In genomic region chr3:139561959-139562676, GRCh38 we compare ENCODE assay signal across 8 cellular contexts. TPM values are rescaled to one million over a fixed set of nuclear protein-coding genes. Genes with fewer than 3 reads are reported as not detected.
DNase-seq lines count a peak whose midpoint lies in the region; ATAC-seq and TF ChIP-seq lines count a peak whose summit lies in the region.

No MANE protein-coding gene starts in this region.

- H3K27ac ChIP-seq in ascending aorta: no peak overlapping the region

- TF ChIP-seq POLR2A in NB4 (IDR thresholded peaks at IDR 0.05; ENCODE audit: extremely low read depth, insufficient read length): no peak

- H3K27ac Mint-ChIP-seq in activated CD4-positive, alpha-beta memory T cell treated with anti-CD3 and anti-CD28 coated beads for 36 hours: no peak overlapping the region

- no peaks in the 10 kb centered on the region for H3K27me3 Mint-ChIP-seq in activated CD4-positive, alpha-beta memory T cell treated with anti-CD3 and anti-CD28 coated beads for 36 hours

- TF ChIP-seq CTCF in GM06990 (IDR thresholded peaks at IDR 0.05; ENCODE audit: insufficient read depth, low read length, poor library complexity, severe bottlenecking) (peak; percentile 68), NB4 (IDR thresholded peaks at IDR 0.05; ENCODE audit: low read depth, low read length) (peak; percentile 16), ascending aorta (IDR thresholded peaks at IDR 0.05) (peak; percentile 52 to 69 (median 53))

- H3K4me3 ChIP-seq in GM06990 (replicated peaks; ENCODE audit: low read depth, low read length) (no peak overlapping the region), NB4 (ENCODE audit: low read depth, low read length) (no peak overlapping the region), ascending aorta (no peak overlapping the region)

- H3K36me3 ChIP-seq in GM06990 (ENCODE audit: control insufficient read depth, insufficient read depth, low read length) (no peaks in the 10 kb centered on the region), ascending aorta (peaks cover 0 to 3% of the 10 kb centered on the region in 2 donors)

- H3K4me1 ChIP-seq in ascending aorta: no peaks in the 10 kb centered on the region

- no peaks in the 10 kb centered on the region for H3K4me1 Mint-ChIP-seq in activated CD4-positive, alpha-beta memory T cell treated with anti-CD3 and anti-CD28 coated beads for 36 hours (ENCODE audit: low read depth)

- no peak for ATAC-seq in GM19455 (IDR thresholded peaks at IDR 0.05; ENCODE audit: unreplicated experiment)

- CTCF ChIA-PET in activated CD4-positive, alpha-beta memory T cell treated with anti-CD3 and anti-CD28 coated beads for 36 hours (lab: Charles Lee): interaction anchor here (1.5 kb wide), 1 partner anchor 134 kb away, joined by 14 read pairs; no protein-coding TSS in a partner anchor

- no peaks in the 10 kb centered on the region; the same call in 1 of the 2 replicates for H3K27me3 ChIP-seq in GM06990 (replicated peaks; ENCODE audit: control insufficient read depth, insufficient read depth, low read length)
- H3K27me3 ChIP-seq in ascending aorta: no peaks in the 10 kb centered on the region

- POLR2A ChIA-PET in activated CD4-positive, alpha-beta memory T cell treated with anti-CD3 and anti-CD28 coated beads for 36 hours (lab: Charles Lee): interaction anchor here (0.6 kb wide), 1 partner anchor 1811 kb away, joined by 3 read pairs; no protein-coding TSS in a partner anchor

- intact Hi-C loops in ascending aorta (cut with DNase I): loop anchor here (1.0 to 2.0 kb wide), 2 partner anchors 41 to 135 kb away; no protein-coding TSS in a partner anchor
- intact Hi-C loops in activated CD4-positive, alpha-beta memory T cell treated with anti-CD3 and anti-CD28 coated beads for 36 hours (cut with micrococcal nuclease): loop anchor here (1.0 kb wide), 1 partner anchor 135 kb away; no protein-coding TSS in a partner anchor

- H3K9me3 ChIP-seq in ascending aorta: no peaks in the 10 kb centered on the region

- no peak overlapping the region for H3K4me3 Mint-ChIP-seq in activated CD4-positive, alpha-beta memory T cell treated with anti-CD3 and anti-CD28 coated beads for 36 hours

- H3K36me3 Mint-ChIP-seq in activated CD4-positive, alpha-beta memory T cell treated with anti-CD3 and anti-CD28 coated beads for 36 hours: no peaks in the 10 kb centered on the region

- DNase-seq in GM06990 (ENCODE audit: extremely low read depth, insufficient read length): no peak
- no peak for DNase-seq in NB4 (ENCODE audit: low read depth)
- DNase-seq in ascending aorta (ENCODE audit: low spot score in 2 of 2): no peak
- peak; percentile 83 for DNase-seq in islet precursor cell
- no peak for DNase-seq in stimulated activated CD4-positive, alpha-beta T cell treated with anti-CD3 and anti-CD28 coated beads, Interleukin-2, amount 100 ng/mL, for 24 hours
- DNase-seq in stimulated activated naive CD4-positive, alpha-beta T cell treated with Interleukin-2 at 50 U/mL for 16 hours (lab: John Stamatoyannopoulos, UW): no peak
- DNase-seq in activated CD4-positive, alpha-beta memory T cell treated with anti-CD3 and anti-CD28 coated beads for 36 hours: no peak

- H3K9me3 Mint-ChIP-seq in activated CD4-positive, alpha-beta memory T cell treated with anti-CD3 and anti-CD28 coated beads for 36 hours: no peaks in the 10 kb centered on the region

RNA-seq across cellular contexts. Expression of gene RBP1, which starts 22.6 kb away (rescaled TPM):
- total RNA-seq in ascending aorta: 2.1 TPM
- total RNA-seq in activated CD4-positive, alpha-beta memory T cell treated with anti-CD3 and anti-CD28 coated beads for 36 hours: not detected

Comparison
In these comparisons a context has a peak if more than half of its experiments do, and no peak if none do; other contexts are left out.
1. CTCF ChIP-seq: peak in every context shown above with its lines; median percentile 68 in GM06990; 53 in ascending aorta; 16 in NB4.